In genomic region chrX:40062525-40063193, GRCh38 we compare ENCODE assay signal across 2 cellular contexts.
TF ChIP-seq lines count a peak whose summit lies in the region.

No MANE protein-coding gene starts in this region.

TF ChIP-seq in SK-N-SH treated with all-trans-retinoic acid at 6 μM for 48 hours, 23 proteins besides CTCF, POLR2A, EP300 and RAD21 (continued from another document):
- TF ChIP-seq CSRNP3 (CRISPR knock-in tag; IDR thresholded peaks at IDR 0.05) (no peak), ZFP3 (CRISPR knock-in tag; IDR thresholded peaks at IDR 0.05) (no peak), CSDC2 (CRISPR knock-in tag; IDR thresholded peaks at IDR 0.05) (no peak), ARNTL (CRISPR knock-in tag; IDR thresholded peaks at IDR 0.05; ENCODE audit: borderline replicate concordance, low read depth) (no peak), TSHZ2 (CRISPR knock-in tag; IDR thresholded peaks at IDR 0.05) (no peak), TCF4 (CRISPR knock-in tag; IDR thresholded peaks at IDR 0.05; ENCODE audit: borderline replicate concordance) (no peak), PATZ1 (CRISPR knock-in tag; IDR thresholded peaks at IDR 0.05; ENCODE audit: borderline replicate concordance) (no peak), SNAI2 (CRISPR knock-in tag; IDR thresholded peaks at IDR 0.05) (no peak), TOX (CRISPR knock-in tag; IDR thresholded peaks at IDR 0.05; ENCODE audit: borderline replicate concordance) (no peak), ZNF8 (CRISPR knock-in tag; IDR thresholded peaks at IDR 0.05) (no peak), ESRRG (CRISPR knock-in tag; IDR thresholded peaks at IDR 0.05) (no peak), ISL1 (CRISPR knock-in tag; IDR thresholded peaks at IDR 0.05) (no peak)

TF ChIP-seq in SK-N-SH, 30 proteins besides CTCF, POLR2A, EP300 and RAD21 (continued from another document):
- TF ChIP-seq, protein P1, sequence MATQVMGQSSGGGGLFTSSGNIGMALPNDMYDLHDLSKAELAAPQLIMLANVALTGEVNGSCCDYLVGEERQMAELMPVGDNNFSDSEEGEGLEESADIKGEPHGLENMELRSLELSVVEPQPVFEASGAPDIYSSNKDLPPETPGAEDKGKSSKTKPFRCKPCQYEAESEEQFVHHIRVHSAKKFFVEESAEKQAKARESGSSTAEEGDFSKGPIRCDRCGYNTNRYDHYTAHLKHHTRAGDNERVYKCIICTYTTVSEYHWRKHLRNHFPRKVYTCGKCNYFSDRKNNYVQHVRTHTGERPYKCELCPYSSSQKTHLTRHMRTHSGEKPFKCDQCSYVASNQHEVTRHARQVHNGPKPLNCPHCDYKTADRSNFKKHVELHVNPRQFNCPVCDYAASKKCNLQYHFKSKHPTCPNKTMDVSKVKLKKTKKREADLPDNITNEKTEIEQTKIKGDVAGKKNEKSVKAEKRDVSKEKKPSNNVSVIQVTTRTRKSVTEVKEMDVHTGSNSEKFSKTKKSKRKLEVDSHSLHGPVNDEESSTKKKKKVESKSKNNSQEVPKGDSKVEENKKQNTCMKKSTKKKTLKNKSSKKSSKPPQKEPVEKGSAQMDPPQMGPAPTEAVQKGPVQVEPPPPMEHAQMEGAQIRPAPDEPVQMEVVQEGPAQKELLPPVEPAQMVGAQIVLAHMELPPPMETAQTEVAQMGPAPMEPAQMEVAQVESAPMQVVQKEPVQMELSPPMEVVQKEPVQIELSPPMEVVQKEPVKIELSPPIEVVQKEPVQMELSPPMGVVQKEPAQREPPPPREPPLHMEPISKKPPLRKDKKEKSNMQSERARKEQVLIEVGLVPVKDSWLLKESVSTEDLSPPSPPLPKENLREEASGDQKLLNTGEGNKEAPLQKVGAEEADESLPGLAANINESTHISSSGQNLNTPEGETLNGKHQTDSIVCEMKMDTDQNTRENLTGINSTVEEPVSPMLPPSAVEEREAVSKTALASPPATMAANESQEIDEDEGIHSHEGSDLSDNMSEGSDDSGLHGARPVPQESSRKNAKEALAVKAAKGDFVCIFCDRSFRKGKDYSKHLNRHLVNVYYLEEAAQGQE (IDR thresholded peaks at IDR 0.05; ENCODE audit: low read depth, low read length), result no peak
- TF ChIP-seq ELF1 (IDR thresholded peaks at IDR 0.05) (no peak), RXRA (IDR thresholded peaks at IDR 0.05; ENCODE audit: borderline replicate concordance, low read depth) (no peak), PBX3 (IDR thresholded peaks at IDR 0.05) (no peak), MEF2A (IDR thresholded peaks at IDR 0.05; ENCODE audit: borderline replicate concordance, low read depth) (no peak), SMC3 (IDR thresholded peaks at IDR 0.05; ENCODE audit: low read depth, low read length) (no peak), ZBTB33 (IDR thresholded peaks at IDR 0.05; ENCODE audit: borderline replicate concordance, low read depth) (no peak), EZH2phosphoT487 (IDR thresholded peaks at IDR 0.05; ENCODE audit: borderline replicate concordance, low read depth) (no peak), FOXM1 (IDR thresholded peaks at IDR 0.05; ENCODE audit: low read depth) (no peak), RFX5 (IDR thresholded peaks at IDR 0.05; ENCODE audit: low read length) (no peak), MXI1 (IDR thresholded peaks at IDR 0.05; ENCODE audit: low read depth, low read length) (no peak), FOXJ3 (CRISPR knock-in tag; IDR thresholded peaks at IDR 0.05) (no peak)
